ENCODE assay signal across 17 cellular contexts in the genomic region with DNA sequence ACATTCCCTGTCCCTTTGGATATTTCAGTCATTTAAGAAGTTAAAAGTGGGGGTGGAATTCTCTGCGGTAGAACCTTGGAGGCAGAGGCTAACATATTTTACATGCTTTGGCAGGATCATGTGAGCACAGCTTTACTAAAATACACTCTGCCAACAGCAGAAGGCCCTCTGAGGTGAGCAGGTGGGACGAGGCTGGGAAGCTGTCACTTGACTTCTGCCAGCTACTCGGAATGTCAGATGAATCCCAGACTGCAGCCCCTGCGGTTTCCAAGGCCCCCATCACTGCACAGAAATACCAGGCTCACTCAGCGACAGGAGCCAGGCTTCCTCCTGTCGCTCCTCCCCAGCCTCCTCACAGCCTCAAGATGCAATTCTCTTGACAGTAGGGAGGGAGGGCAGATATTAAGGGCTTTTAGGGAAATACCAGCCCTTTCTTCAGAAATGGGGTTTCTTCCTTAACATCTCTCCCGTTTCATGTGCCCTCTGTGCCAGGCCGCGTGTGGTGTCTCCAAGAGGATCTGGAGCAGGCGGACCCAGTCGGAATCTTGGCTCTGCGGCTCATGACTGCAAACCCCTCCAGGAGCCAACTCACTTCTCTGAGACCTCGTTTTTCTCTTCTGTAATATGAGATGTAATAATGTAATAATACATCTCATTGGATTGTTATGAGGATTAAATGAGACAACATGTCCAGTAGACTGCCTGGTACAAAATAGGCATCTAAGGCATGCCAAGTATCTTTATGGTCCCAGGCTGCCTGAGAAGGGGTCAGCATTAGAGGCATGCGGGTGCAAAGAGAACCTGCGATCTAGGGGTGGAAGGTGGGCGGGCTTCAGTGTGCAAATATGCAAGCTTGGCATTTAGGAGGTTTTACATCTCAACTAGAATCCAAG.
DNase-seq lines count a peak whose midpoint lies in the region; ATAC-seq and TF ChIP-seq lines count a peak whose summit lies in the region.
"Had no signal": no experiment of that assay in that cellular context is flagged by ENCODE, and none has a peak within 500 bp of the region (broad histone marks: within the 10 kb centered on the region; RNA-seq: fewer than 3 reads in every experiment).

No MANE protein-coding gene starts in this region.

- H3K27me3 ChIP-seq in left ventricle myocardium inferior (ENCODE audit: low read depth) (no peaks in the 10 kb centered on the region), psoas muscle (ENCODE audit: insufficient read depth in 3 of 3, low read length in 2 of 3) (no peaks in the 10 kb centered on the region), thyroid gland (no peaks in the 10 kb centered on the region)

- H3K27ac ChIP-seq in left ventricle myocardium inferior (replicated peaks) (peak overlapping the region; percentile 76), psoas muscle (no peak overlapping the region), thyroid gland (no peak overlapping the region)

- H3K9me3 ChIP-seq in left ventricle myocardium inferior (replicated peaks) (no peaks in the 10 kb centered on the region), psoas muscle (no peaks in the 10 kb centered on the region), thyroid gland (no peaks in the 10 kb centered on the region)
- H3K9me3 ChIP-seq: HAP-1 had no signal

- TF ChIP-seq CTCF in left ventricle myocardium inferior (IDR thresholded peaks at IDR 0.05; ENCODE audit: borderline replicate concordance) (no peak), psoas muscle (IDR thresholded peaks at IDR 0.05) (no peak), thyroid gland (IDR thresholded peaks at IDR 0.05) (no peak)

- H3K36me3 ChIP-seq in left ventricle myocardium inferior, result no peaks in the 10 kb centered on the region
- H3K36me3 ChIP-seq in psoas muscle (ENCODE audit: insufficient read depth in 1 of 2, low read depth in 1 of 2), result no peaks in the 10 kb centered on the region
- no peaks in the 10 kb centered on the region for H3K36me3 ChIP-seq in thyroid gland
- H3K36me3 ChIP-seq: HAP-1 had no signal

- WGBS in psoas muscle, 3 donors, result 21 to 33% (median 24%) methylated on average over 16 of the region's 16 CpGs
- 55 to 66% methylated on average over 16 of the region's 16 CpGs for whole genome bisulfite sequencing in thyroid gland, 2 donors

- peaks cover 59% of the 10 kb centered on the region for H3K4me1 ChIP-seq in left ventricle myocardium inferior
- peaks cover 23% of the 10 kb centered on the region for H3K4me1 ChIP-seq in psoas muscle
- H3K4me1 ChIP-seq in thyroid gland, result no peaks in the 10 kb centered on the region

- H3K4me3 ChIP-seq in left ventricle myocardium inferior (peak overlapping the region; percentile 20), psoas muscle (no peak overlapping the region), thyroid gland (replicated peaks in 1 of 3) (no peak overlapping the region)
- H3K4me3 ChIP-seq: HAP-1 had no signal

- no peak for TF ChIP-seq POLR2A in thyroid gland (IDR thresholded peaks at IDR 0.05)

- ATAC-seq in psoas muscle, result peak; percentile 46 to 89 (median 55)
- no peak for ATAC-seq in HG03378 (IDR thresholded peaks at IDR 0.05; ENCODE audit: unreplicated experiment)

- peak; percentile 62 for DNase-seq in EH (ENCODE audit: low read depth)
- peak; percentile 59 to 74 for DNase-seq in NCI-H526 (lab: John Stamatoyannopoulos, UW)
- DNase-seq in left ventricle myocardium inferior, result peak; percentile 29
- peak in 1 of 2 donors; percentile 32 for DNase-seq in psoas muscle
- no peak for DNase-seq in thyroid gland
- DNase-seq in posterior vena cava (ENCODE audit: low spot score), result no peak
- no peak for DNase-seq in NCI-H510A (lab: John Stamatoyannopoulos, UW)
- DNase-seq: activated naive CD4-positive, alpha-beta T cell treated with anti-CD3 and anti-CD28 coated beads, Interleukin-2, amount 50 U/mL, for 16 hours; erythroblast; GDM1; hippocampal formation; mammary epithelial cell; NCI-H510A treated with DMSO at 0.1 percent for 48 hours; stimulated activated CD4-positive, alpha-beta T cell treated with anti-CD3 and anti-CD28 coated beads, Interleukin-2, amount 100 ng/mL, for 48 hours; stimulated activated naive CD4-positive, alpha-beta T cell had no signal

- intact Hi-C loops in left ventricle myocardium inferior (cut with micrococcal nuclease), result no loop called here
- intact Hi-C loops in psoas muscle (cut with DNase I), result no loop called here
- intact Hi-C loops in thyroid gland (cut with DNase I), result no loop called here
- intact Hi-C loops in posterior vena cava (cut with DNase I), result no loop called here

Comparison
In these comparisons a context has a peak if more than half of its experiments do, and no peak if none do; other contexts are left out.
1. DNase-seq: peak in EH (single experiment), NCI-H526 (2 of 2) and left ventricle myocardium inferior (single experiment); none in thyroid gland (0 of 2), posterior vena cava (single experiment) and NCI-H510A (single experiment).